ENCODE assay signal across 28 cellular contexts in genomic region chr6:116364361-116364760, GRCh38. TPM values are rescaled to one million over a fixed set of nuclear protein-coding genes. Genes with fewer than 3 reads are reported as not detected.
DNase-seq lines count a peak whose midpoint lies in the region; ATAC-seq, FAIRE-seq and TF ChIP-seq lines count a peak whose summit lies in the region.
"Had no signal": no experiment of that assay in that cellular context is flagged by ENCODE, and none has a peak within 500 bp of the region (broad histone marks: within the 10 kb centered on the region; RNA-seq: fewer than 3 reads in every experiment).

No MANE protein-coding gene starts in this region.

- TF ChIP-seq CTCF in GM12878 (IDR thresholded peaks at IDR 0.05 in 2 of 3, conservative IDR thresholded peaks at IDR 0.05 in 1 of 3; ENCODE audit: control insufficient read depth in 2 of 3, extremely low read depth in 1 of 3, insufficient read depth in 1 of 3, low read depth in 3 of 3, low read length in 3 of 3) (no peak), natural killer cell (IDR thresholded peaks at IDR 0.05) (no peak)

- intact Hi-C loops in GM12878 (cut with micrococcal nuclease; ENCODE audit: unreplicated experiment) (no loop called here), natural killer cell (cut with micrococcal nuclease) (no loop called here)

- H3K4me2 ChIP-seq in GM12878 (ENCODE audit: control insufficient read depth, insufficient read depth), result no peak overlapping the region
- H3K4me2 ChIP-seq: PC-9 had no signal

- no peaks in the 10 kb centered on the region for H3K36me3 ChIP-seq in GM12878 (ENCODE audit: control insufficient read depth in 2 of 2, insufficient read depth in 2 of 2, low read length in 1 of 2)
- H3K36me3 ChIP-seq: adrenal gland, prostate gland, SJSA1, tibial nerve had no signal

- WGBS in GM12878 (ENCODE audit: insufficient coverage, insufficient replicate concordance, low lambda C conversion rate, missing lambda C conversion rate), result 92% methylated on average over 2 of the region's 2 CpGs

- H2AFZ ChIP-seq in GM12878 (ENCODE audit: control insufficient read depth, low read depth, low read length), result no peak overlapping the region
- H2AFZ ChIP-seq: PC-9 had no signal

- no peak for TF ChIP-seq EP300 in GM12878 (IDR thresholded peaks at IDR 0.05; ENCODE audit: borderline replicate concordance in 1 of 2, control insufficient read depth in 1 of 2, low read depth in 2 of 2, low read length in 2 of 2)

- TF ChIP-seq RAD21 in GM12878 (IDR thresholded peaks at IDR 0.05; ENCODE audit: insufficient read depth, low read depth, low read length), result no peak

- no peak overlapping the region for H3K27ac ChIP-seq in GM12878 (ENCODE audit: control insufficient read depth, insufficient read depth)
- H3K27ac ChIP-seq: foreskin keratinocyte, PC-9, prostate gland, SJSA1 had no signal

- no peak overlapping the region for H3K4me3 Mint-ChIP-seq in activated T-cell treated with anti-CD3 and anti-CD28 coated beads, Interleukin-2, amount 50 U/mL, for 72 hours
- no peak overlapping the region for H3K4me3 Mint-ChIP-seq in natural killer cell
- H3K4me3 Mint-ChIP-seq: activated CD4-positive, alpha-beta memory T cell treated with anti-CD3 and anti-CD28 coated beads, Interleukin-2, amount 10 ng/mL, durations not matched to agents 7 days and 5 days; CD4-positive, CD25-positive, alpha-beta regulatory T cell; nephron progenitor cell; stimulated activated naive CD8-positive, alpha-beta T cell treated with anti-CD3 and anti-CD28 coated beads, Interleukin-15, Interleukin-2, amounts not matched to agents 100 ng/mL and 50 ng/mL, for 24 hours; WTC11 had no signal

- no peaks in the 10 kb centered on the region for H3K27me3 ChIP-seq in GM12878 (replicated peaks in 1 of 2; ENCODE audit: control insufficient read depth in 2 of 2, insufficient read depth in 2 of 2, low read length in 1 of 2)
- H3K27me3 ChIP-seq: adrenal gland, foreskin keratinocyte, SJSA1, tibial nerve had no signal

- H3K27ac Mint-ChIP-seq in activated T-cell treated with anti-CD3 and anti-CD28 coated beads, Interleukin-2, amount 50 U/mL, for 72 hours, result no peak overlapping the region
- H3K27ac Mint-ChIP-seq in natural killer cell, result no peak overlapping the region
- H3K27ac Mint-ChIP-seq: activated CD4-positive, alpha-beta memory T cell treated with anti-CD3 and anti-CD28 coated beads, Interleukin-2, amount 10 ng/mL, durations not matched to agents 7 days and 5 days; CD4-positive, CD25-positive, alpha-beta regulatory T cell; nephron progenitor cell; stimulated activated naive CD8-positive, alpha-beta T cell treated with anti-CD3 and anti-CD28 coated beads, Interleukin-15, Interleukin-2, amounts not matched to agents 100 ng/mL and 50 ng/mL, for 24 hours; WTC11 had no signal

- ATAC-seq in GM12878 (peak; percentile 31; the same call in 1 of the 3 replicates), natural killer cell (no peak)
- ATAC-seq in activated T-cell treated with anti-CD3 and anti-CD28 coated beads, Interleukin-2, amount 50 U/mL, for 72 hours (replicated peaks in 1 of 2), result no peak
- ATAC-seq: WTC11 had no signal

- no peak overlapping the region for H3K4me3 ChIP-seq in GM12878
- H3K4me3 ChIP-seq: adrenal gland, PC-9, prostate gland, SJSA1, skin epidermis, tibial nerve had no signal

- DNase-seq in ACHN, result peak; percentile 77
- no peak for DNase-seq in GM19239 (ENCODE audit: insufficient read length, low spot score)
- no peak for DNase-seq in GM12878 (ENCODE audit: low read depth, low spot score)
- DNase-seq in kidney tubule cell (ENCODE audit: low spot score), result peak; percentile 78
- no peak for DNase-seq in UCSD-AML1 (lab: John Stamatoyannopoulos, UW; ENCODE audit: unreplicated experiment)
- no peak for DNase-seq in activated T-cell treated with anti-CD3 and anti-CD28 coated beads, Interleukin-2, amount 50 U/mL, for 72 hours
- no peak for DNase-seq in natural killer cell
- DNase-seq in DMS153 treated with DMSO at 0.1 percent for 48 hours (lab: John Stamatoyannopoulos, UW; ENCODE audit: unreplicated experiment), result no peak
- DNase-seq: activated CD4-positive, alpha-beta memory T cell treated with anti-CD3 and anti-CD28 coated beads, Interleukin-2, amount 10 ng/mL, durations not matched to agents 7 days and 5 days; activated gamma-delta T cell treated with Interleukin-2 at 50 U/mL for 16 hours; activated T-cell treated with anti-CD3 and anti-CD28 coated beads for 4 hours; adrenal gland; CD4-positive, CD25-positive, alpha-beta regulatory T cell; DMS 273 treated with DMSO at 0.1 percent for 48 hours; GF-D8; NCI-H187; NCI-H774; nephron progenitor cell; PC-9; stimulated activated CD4-positive, alpha-beta T cell treated with anti-CD3 and anti-CD28 coated beads, Interleukin-4, amount 100 ng/mL, for 24 hours had no signal

- POLR2A ChIA-PET in GM12878 (lab: Charles Lee), result no interaction called here

- TF ChIP-seq POLR2A in GM12878 (IDR thresholded peaks at IDR 0.05; ENCODE audit: low read depth, low read length), result no peak

- H3K9me3 Mint-ChIP-seq in activated T-cell treated with anti-CD3 and anti-CD28 coated beads, Interleukin-2, amount 50 U/mL, for 72 hours, result no peaks in the 10 kb centered on the region
- no peaks in the 10 kb centered on the region for H3K9me3 Mint-ChIP-seq in natural killer cell
- H3K9me3 Mint-ChIP-seq: activated CD4-positive, alpha-beta memory T cell treated with anti-CD3 and anti-CD28 coated beads, Interleukin-2, amount 10 ng/mL, durations not matched to agents 7 days and 5 days; nephron progenitor cell; stimulated activated naive CD8-positive, alpha-beta T cell treated with anti-CD3 and anti-CD28 coated beads, Interleukin-15, Interleukin-2, amounts not matched to agents 100 ng/mL and 50 ng/mL, for 24 hours had no signal

- H3K9ac ChIP-seq in GM12878 (ENCODE audit: control insufficient read depth, insufficient read depth, low read length), result no peak overlapping the region

- no peaks in the 10 kb centered on the region for H3K36me3 Mint-ChIP-seq in activated T-cell treated with anti-CD3 and anti-CD28 coated beads, Interleukin-2, amount 50 U/mL, for 72 hours (ENCODE audit: insufficient read depth in 2 of 2)
- H3K36me3 Mint-ChIP-seq in natural killer cell, result no peaks in the 10 kb centered on the region
- H3K36me3 Mint-ChIP-seq: CD4-positive, CD25-positive, alpha-beta regulatory T cell had no signal

- H4K20me1 ChIP-seq in GM12878 (ENCODE audit: control insufficient read depth, insufficient read depth), result no peaks in the 10 kb centered on the region

- no peaks in the 10 kb centered on the region; the same call in 1 of the 2 replicates for H3K79me2 ChIP-seq in GM12878 (ENCODE audit: control insufficient read depth, insufficient read depth, low read length)

- H3K9me3 ChIP-seq in GM12878 (replicated peaks; ENCODE audit: control insufficient read depth, insufficient read depth, low read length), result no peaks in the 10 kb centered on the region
- H3K9me3 ChIP-seq: adrenal gland, prostate gland, SJSA1, tibial nerve had no signal

- no TSS peak for BruUV-seq in GM12878 (replicated peaks; lab: Mats Ljungman, UMichigan)

- CTCF ChIA-PET in GM12878 (lab: Yijun Ruan, JAX), result no interaction called here

- H3K4me1 Mint-ChIP-seq in activated T-cell treated with anti-CD3 and anti-CD28 coated beads, Interleukin-2, amount 50 U/mL, for 72 hours (ENCODE audit: low read depth), result no peaks in the 10 kb centered on the region
- no peaks in the 10 kb centered on the region for H3K4me1 Mint-ChIP-seq in natural killer cell
- H3K4me1 Mint-ChIP-seq: nephron progenitor cell had no signal

- RAD21 ChIA-PET in GM12878 (lab: Charles Lee; ENCODE audit: unreplicated experiment), result no interaction called here

- FAIRE-seq in GM19239 (lab: Jason Lieb, UNC), result peak; percentile 79
- no peak for FAIRE-seq in GM12878 (lab: Jason Lieb, UNC)
- FAIRE-seq: GM12892 had no signal

- in situ Hi-C loops in ACHN (cut with HindIII; ENCODE audit: low pct_ligation_motif_present, low pct_unique_long_range_greater_than_20kb, low sequenced_read_pairs), result no loop called here
- in situ Hi-C loops in GM12878 (cut with MboI), result no loop called here

- H3K4me1 ChIP-seq in GM12878 (ENCODE audit: control insufficient read depth, insufficient read depth, low read length), result peaks cover 5% of the 10 kb centered on the region; the same call in 1 of the 2 replicates
- H3K4me1 ChIP-seq: adrenal gland, prostate gland had no signal

- H3K27me3 Mint-ChIP-seq in activated T-cell treated with anti-CD3 and anti-CD28 coated beads, Interleukin-2, amount 50 U/mL, for 72 hours (ENCODE audit: low read depth), result peaks cover 5% of the 10 kb centered on the region
- no peaks in the 10 kb centered on the region for H3K27me3 Mint-ChIP-seq in natural killer cell (ENCODE audit: low read depth in 2 of 2)
- H3K27me3 Mint-ChIP-seq: activated CD4-positive, alpha-beta memory T cell treated with anti-CD3 and anti-CD28 coated beads, Interleukin-2, amount 10 ng/mL, durations not matched to agents 7 days and 5 days had no signal

- SMC1A ChIA-PET in GM12878 (lab: Charles Lee; ENCODE audit: uncharacterized antibody, unreplicated experiment), result interaction anchor here (0.7 kb wide), 1 partner anchor 32 kb away, joined by 4 read pairs; no protein-coding TSS in a partner anchor

TF ChIP-seq in GM12878, 131 proteins besides CTCF, POLR2A, EP300 and RAD21 (continues in another document):
- TF ChIP-seq NR2C1 (IDR thresholded peaks at IDR 0.05), result no peak
- no peak for TF ChIP-seq MTA3 (IDR thresholded peaks at IDR 0.05; ENCODE audit: borderline replicate concordance, low read length)
- no peak for TF ChIP-seq YY1 (IDR thresholded peaks at IDR 0.05; ENCODE audit: low read depth, low read length)
- TF ChIP-seq SMAD1 (IDR thresholded peaks at IDR 0.05; ENCODE audit: low read depth, partially characterized antibody), result no peak

RNA-seq across cellular contexts. Expression of gene DSE, which starts 6.4 kb away (rescaled TPM):
- 131 and 135 TPM in 2 replicates for total RNA-seq in GM12878 (2013; cell fraction: nucleolus; rRNA removed)
- total RNA-seq in GM12878 (2014; rRNA removed) (65.3 and 77.4 TPM in 2 replicates), GM12878 (2014; rRNA removed; fragmentation: Illumina TruSeq; extraction: Trizol) (62.3 and 63.9 TPM in 2 replicates), GM12878 (2021) (75.1 and 76.4 TPM in 2 replicates), natural killer cell (1 to 10 TPM; 7.4 to 9.6 (median 7.6) TPM)
- 20.3 TPM for polyA plus RNA-seq in GM12878 (2011; ENCODE audit: low read depth)
- polyA plus RNA-seq in GM12878 (2011; rRNA removed) (12.2 and 12.6 TPM in 2 replicates), GM12878 (2014; fragmentation: Illumina TruSeq; extraction: Trizol) (51.8 and 58.9 TPM in 2 replicates), GM12878 (2014; fragmentation: Nextera tagmentation; extraction: Ambion mirVana) (10 to 100 TPM; 17.1 to 24.2 TPM), GM12878 (2014; rRNA removed) (35.9 and 38.6 TPM in 2 replicates), GM12878 (2016; fragmentation: Nextera tagmentation; extraction: Ambion mirVana) (10 to 100 TPM; 43.0 TPM)
- polyA plus RNA-seq in GM12878 (2011; cell fraction: cytosol; rRNA removed), result 6.7 and 9.5 TPM in 2 replicates
- polyA plus RNA-seq in GM12878 (2011; cell fraction: nucleus; rRNA removed), result 14.6 and 17.6 TPM in 2 replicates
- 22.5 and 29.0 TPM in 2 replicates for polyA plus RNA-seq in GM12878 (2012)
- polyA minus RNA-seq in GM12878 (2011; rRNA and poly(A)+ RNA removed), result 23.2 and 26.4 TPM in 2 replicates
- polyA minus RNA-seq in GM12878 (2011; cell fraction: cytosol; rRNA and poly(A)+ RNA removed), result 3.8 and 3.9 TPM in 2 replicates
- 17.5 and 26.1 TPM in 2 replicates for polyA minus RNA-seq in GM12878 (2011; cell fraction: nucleus; rRNA and poly(A)+ RNA removed)
- total RNA-seq in activated T-cell treated with anti-CD3 and anti-CD28 coated beads, Interleukin-2, amount 50 U/mL, for 72 hours, result 10 to 100 TPM in 1 of 2 donors, 1 to 10 TPM in 1; 8.5 to 15.1 TPM

Comparison
In these comparisons a context has a peak if more than half of its experiments do, and no peak if none do; other contexts are left out.
1. DNase-seq: peak in ACHN (single experiment) and kidney tubule cell (single experiment); none in GM19239 (single experiment), GM12878 (single experiment), UCSD-AML1 (single experiment), activated T-cell treated with anti-CD3 and anti-CD28 coated beads, Interleukin-2, amount 50 U/mL, for 72 hours (0 of 2), natural killer cell (single experiment) and DMS153 treated with DMSO at 0.1 percent for 48 hours (single experiment).